Comparison of ENCODE assay signal across 1 cellular context in genomic region chrX:115940888-115941332, GRCh38.
TF ChIP-seq lines count a peak whose summit lies in the region.

No MANE protein-coding gene starts in this region.

TF ChIP-seq in HepG2, 621 proteins besides CTCF, POLR2A, EP300 and RAD21 (continued from another document and continues in another):
- TF ChIP-seq, protein P1, sequence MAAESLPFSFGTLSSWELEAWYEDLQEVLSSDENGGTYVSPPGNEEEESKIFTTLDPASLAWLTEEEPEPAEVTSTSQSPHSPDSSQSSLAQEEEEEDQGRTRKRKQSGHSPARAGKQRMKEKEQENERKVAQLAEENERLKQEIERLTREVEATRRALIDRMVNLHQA (CRISPR knock-in tag; IDR thresholded peaks at IDR 0.05) = no peak
- peak; percentile 77 for TF ChIP-seq STAG1 (CRISPR knock-in tag; IDR thresholded peaks at IDR 0.05)
- no peak for TF ChIP-seq SUZ12 (IDR thresholded peaks at IDR 0.05; ENCODE audit: low read depth, low read length)
- no peak for TF ChIP-seq SKIL (CRISPR knock-in tag; IDR thresholded peaks at IDR 0.05; ENCODE audit: borderline replicate concordance)
- TF ChIP-seq KDM3A (CRISPR knock-in tag; IDR thresholded peaks at IDR 0.05; ENCODE audit: low read depth) = peak; percentile 100
- 0 out of 2 replicates have a peak, but pooled peaks have one; percentile 23 for TF ChIP-seq YEATS4 (CRISPR knock-in tag; IDR thresholded peaks at IDR 0.05; ENCODE audit: borderline replicate concordance)
- TF ChIP-seq RFX5 (IDR thresholded peaks at IDR 0.05; ENCODE audit: low read depth, low read length) = no peak
- TF ChIP-seq WIZ (CRISPR knock-in tag; IDR thresholded peaks at IDR 0.05) = no peak
- TF ChIP-seq, protein P2, sequence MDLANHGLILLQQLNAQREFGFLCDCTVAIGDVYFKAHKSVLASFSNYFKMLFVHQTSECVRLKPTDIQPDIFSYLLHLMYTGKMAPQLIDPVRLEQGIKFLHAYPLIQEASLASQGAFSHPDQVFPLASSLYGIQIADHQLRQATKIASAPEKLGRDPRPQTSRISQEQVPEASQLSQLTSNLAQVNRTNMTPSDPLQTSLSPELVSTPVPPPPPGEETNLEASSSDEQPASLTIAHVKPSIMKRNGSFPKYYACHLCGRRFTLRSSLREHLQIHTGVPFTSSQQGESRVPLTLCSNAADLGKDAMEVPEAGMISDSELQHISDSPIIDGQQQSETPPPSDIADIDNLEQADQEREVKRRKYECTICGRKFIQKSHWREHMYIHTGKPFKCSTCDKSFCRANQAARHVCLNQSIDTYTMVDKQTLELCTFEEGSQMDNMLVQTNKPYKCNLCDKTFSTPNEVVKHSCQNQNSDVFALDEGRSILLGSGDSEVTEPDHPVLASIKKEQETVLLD (CRISPR knock-in tag; IDR thresholded peaks at IDR 0.05; ENCODE audit: low read depth) = no peak
- TF ChIP-seq ZNF598 (CRISPR knock-in tag; IDR thresholded peaks at IDR 0.05; ENCODE audit: borderline replicate concordance) = no peak
- no peak for TF ChIP-seq CCAR2 (optimal IDR thresholded peaks at IDR 0.05; ENCODE audit: low read depth, low read length)
- peak; percentile 29; the same call in 1 of the 2 replicates for TF ChIP-seq ZNF747 (CRISPR knock-in tag; IDR thresholded peaks at IDR 0.05; ENCODE audit: borderline replicate concordance)
- TF ChIP-seq, protein P3, sequence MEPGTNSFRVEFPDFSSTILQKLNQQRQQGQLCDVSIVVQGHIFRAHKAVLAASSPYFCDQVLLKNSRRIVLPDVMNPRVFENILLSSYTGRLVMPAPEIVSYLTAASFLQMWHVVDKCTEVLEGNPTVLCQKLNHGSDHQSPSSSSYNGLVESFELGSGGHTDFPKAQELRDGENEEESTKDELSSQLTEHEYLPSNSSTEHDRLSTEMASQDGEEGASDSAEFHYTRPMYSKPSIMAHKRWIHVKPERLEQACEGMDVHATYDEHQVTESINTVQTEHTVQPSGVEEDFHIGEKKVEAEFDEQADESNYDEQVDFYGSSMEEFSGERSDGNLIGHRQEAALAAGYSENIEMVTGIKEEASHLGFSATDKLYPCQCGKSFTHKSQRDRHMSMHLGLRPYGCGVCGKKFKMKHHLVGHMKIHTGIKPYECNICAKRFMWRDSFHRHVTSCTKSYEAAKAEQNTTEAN (CRISPR knock-in tag; conservative IDR thresholded peaks at IDR 0.05) = no peak
- TF ChIP-seq ZNF441 (CRISPR knock-in tag; IDR thresholded peaks at IDR 0.05; ENCODE audit: borderline replicate concordance) = no peak
- no peak for TF ChIP-seq ADNP (CRISPR knock-in tag; IDR thresholded peaks at IDR 0.05)
- no peak for TF ChIP-seq KDM5B (CRISPR knock-in tag; IDR thresholded peaks at IDR 0.05; ENCODE audit: borderline replicate concordance)
- TF ChIP-seq ELF4 (CRISPR knock-in tag; IDR thresholded peaks at IDR 0.05; ENCODE audit: borderline replicate concordance) = no peak
- TF ChIP-seq HINFP (CRISPR knock-in tag; IDR thresholded peaks at IDR 0.05; ENCODE audit: low read depth) = no peak
- TF ChIP-seq NBN (conservative IDR thresholded peaks at IDR 0.05) = no peak
- TF ChIP-seq KDM1A (CRISPR knock-in tag; IDR thresholded peaks at IDR 0.05) = no peak
- TF ChIP-seq GATAD1 (CRISPR knock-in tag; IDR thresholded peaks at IDR 0.05) = peak; percentile 61; the same call in 1 of the 2 replicates
- TF ChIP-seq KLF11 (CRISPR knock-in tag; IDR thresholded peaks at IDR 0.05) = no peak
- TF ChIP-seq ZNF552 (CRISPR knock-in tag; IDR thresholded peaks at IDR 0.05; ENCODE audit: borderline replicate concordance) = no peak
- no peak for TF ChIP-seq ZNF550 (CRISPR knock-in tag; IDR thresholded peaks at IDR 0.05; ENCODE audit: borderline replicate concordance)
- no peak for TF ChIP-seq FOXM1 (CRISPR knock-in tag; IDR thresholded peaks at IDR 0.05)
- no peak for TF ChIP-seq TAF15 (IDR thresholded peaks at IDR 0.05; ENCODE audit: low read depth, low read length, poor library complexity, severe bottlenecking)
- no peak for TF ChIP-seq ZBTB7B (CRISPR knock-in tag; IDR thresholded peaks at IDR 0.05)
- TF ChIP-seq ZFP1 (CRISPR knock-in tag; IDR thresholded peaks at IDR 0.05) = no peak
- 0 out of 2 replicates have a peak, but pooled peaks have one; percentile 19 for TF ChIP-seq IKZF5 (CRISPR knock-in tag; IDR thresholded peaks at IDR 0.05)
- TF ChIP-seq MAZ (IDR thresholded peaks at IDR 0.05; ENCODE audit: borderline replicate concordance, low read depth, low read length) = peak; percentile 20; the same call in 1 of the 2 replicates
- TF ChIP-seq MAZ (CRISPR knock-in tag; IDR thresholded peaks at IDR 0.05; ENCODE audit: low read depth) = no peak
- 0 out of 2 replicates have a peak, but pooled peaks have one; percentile 23 for TF ChIP-seq NCOA2 (CRISPR knock-in tag; IDR thresholded peaks at IDR 0.05)
- no peak for TF ChIP-seq KAT7 (CRISPR knock-in tag; IDR thresholded peaks at IDR 0.05; ENCODE audit: borderline replicate concordance)
- no peak for TF ChIP-seq NFKBIZ (CRISPR knock-in tag; IDR thresholded peaks at IDR 0.05)
- 0 out of 2 replicates have a peak, but pooled peaks have one; percentile 16 for TF ChIP-seq SIX4 (CRISPR knock-in tag; IDR thresholded peaks at IDR 0.05)
- TF ChIP-seq, protein P4, sequence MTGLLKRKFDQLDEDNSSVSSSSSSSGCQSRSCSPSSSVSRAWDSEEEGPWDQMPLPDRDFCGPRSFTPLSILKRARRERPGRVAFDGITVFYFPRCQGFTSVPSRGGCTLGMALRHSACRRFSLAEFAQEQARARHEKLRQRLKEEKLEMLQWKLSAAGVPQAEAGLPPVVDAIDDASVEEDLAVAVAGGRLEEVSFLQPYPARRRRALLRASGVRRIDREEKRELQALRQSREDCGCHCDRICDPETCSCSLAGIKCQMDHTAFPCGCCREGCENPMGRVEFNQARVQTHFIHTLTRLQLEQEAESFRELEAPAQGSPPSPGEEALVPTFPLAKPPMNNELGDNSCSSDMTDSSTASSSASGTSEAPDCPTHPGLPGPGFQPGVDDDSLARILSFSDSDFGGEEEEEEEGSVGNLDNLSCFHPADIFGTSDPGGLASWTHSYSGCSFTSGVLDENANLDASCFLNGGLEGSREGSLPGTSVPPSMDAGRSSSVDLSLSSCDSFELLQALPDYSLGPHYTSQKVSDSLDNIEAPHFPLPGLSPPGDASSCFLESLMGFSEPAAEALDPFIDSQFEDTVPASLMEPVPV (CRISPR knock-in tag; IDR thresholded peaks at IDR 0.05) = no peak
- TF ChIP-seq PAWR (CRISPR knock-in tag; IDR thresholded peaks at IDR 0.05; ENCODE audit: borderline replicate concordance) = no peak
- TF ChIP-seq NR3C1 (CRISPR knock-in tag; IDR thresholded peaks at IDR 0.05) = no peak
- TF ChIP-seq TOPORS (CRISPR knock-in tag; IDR thresholded peaks at IDR 0.05) = no peak
- no peak for TF ChIP-seq ZSCAN25 (CRISPR knock-in tag; IDR thresholded peaks at IDR 0.05)
- TF ChIP-seq, protein P5, sequence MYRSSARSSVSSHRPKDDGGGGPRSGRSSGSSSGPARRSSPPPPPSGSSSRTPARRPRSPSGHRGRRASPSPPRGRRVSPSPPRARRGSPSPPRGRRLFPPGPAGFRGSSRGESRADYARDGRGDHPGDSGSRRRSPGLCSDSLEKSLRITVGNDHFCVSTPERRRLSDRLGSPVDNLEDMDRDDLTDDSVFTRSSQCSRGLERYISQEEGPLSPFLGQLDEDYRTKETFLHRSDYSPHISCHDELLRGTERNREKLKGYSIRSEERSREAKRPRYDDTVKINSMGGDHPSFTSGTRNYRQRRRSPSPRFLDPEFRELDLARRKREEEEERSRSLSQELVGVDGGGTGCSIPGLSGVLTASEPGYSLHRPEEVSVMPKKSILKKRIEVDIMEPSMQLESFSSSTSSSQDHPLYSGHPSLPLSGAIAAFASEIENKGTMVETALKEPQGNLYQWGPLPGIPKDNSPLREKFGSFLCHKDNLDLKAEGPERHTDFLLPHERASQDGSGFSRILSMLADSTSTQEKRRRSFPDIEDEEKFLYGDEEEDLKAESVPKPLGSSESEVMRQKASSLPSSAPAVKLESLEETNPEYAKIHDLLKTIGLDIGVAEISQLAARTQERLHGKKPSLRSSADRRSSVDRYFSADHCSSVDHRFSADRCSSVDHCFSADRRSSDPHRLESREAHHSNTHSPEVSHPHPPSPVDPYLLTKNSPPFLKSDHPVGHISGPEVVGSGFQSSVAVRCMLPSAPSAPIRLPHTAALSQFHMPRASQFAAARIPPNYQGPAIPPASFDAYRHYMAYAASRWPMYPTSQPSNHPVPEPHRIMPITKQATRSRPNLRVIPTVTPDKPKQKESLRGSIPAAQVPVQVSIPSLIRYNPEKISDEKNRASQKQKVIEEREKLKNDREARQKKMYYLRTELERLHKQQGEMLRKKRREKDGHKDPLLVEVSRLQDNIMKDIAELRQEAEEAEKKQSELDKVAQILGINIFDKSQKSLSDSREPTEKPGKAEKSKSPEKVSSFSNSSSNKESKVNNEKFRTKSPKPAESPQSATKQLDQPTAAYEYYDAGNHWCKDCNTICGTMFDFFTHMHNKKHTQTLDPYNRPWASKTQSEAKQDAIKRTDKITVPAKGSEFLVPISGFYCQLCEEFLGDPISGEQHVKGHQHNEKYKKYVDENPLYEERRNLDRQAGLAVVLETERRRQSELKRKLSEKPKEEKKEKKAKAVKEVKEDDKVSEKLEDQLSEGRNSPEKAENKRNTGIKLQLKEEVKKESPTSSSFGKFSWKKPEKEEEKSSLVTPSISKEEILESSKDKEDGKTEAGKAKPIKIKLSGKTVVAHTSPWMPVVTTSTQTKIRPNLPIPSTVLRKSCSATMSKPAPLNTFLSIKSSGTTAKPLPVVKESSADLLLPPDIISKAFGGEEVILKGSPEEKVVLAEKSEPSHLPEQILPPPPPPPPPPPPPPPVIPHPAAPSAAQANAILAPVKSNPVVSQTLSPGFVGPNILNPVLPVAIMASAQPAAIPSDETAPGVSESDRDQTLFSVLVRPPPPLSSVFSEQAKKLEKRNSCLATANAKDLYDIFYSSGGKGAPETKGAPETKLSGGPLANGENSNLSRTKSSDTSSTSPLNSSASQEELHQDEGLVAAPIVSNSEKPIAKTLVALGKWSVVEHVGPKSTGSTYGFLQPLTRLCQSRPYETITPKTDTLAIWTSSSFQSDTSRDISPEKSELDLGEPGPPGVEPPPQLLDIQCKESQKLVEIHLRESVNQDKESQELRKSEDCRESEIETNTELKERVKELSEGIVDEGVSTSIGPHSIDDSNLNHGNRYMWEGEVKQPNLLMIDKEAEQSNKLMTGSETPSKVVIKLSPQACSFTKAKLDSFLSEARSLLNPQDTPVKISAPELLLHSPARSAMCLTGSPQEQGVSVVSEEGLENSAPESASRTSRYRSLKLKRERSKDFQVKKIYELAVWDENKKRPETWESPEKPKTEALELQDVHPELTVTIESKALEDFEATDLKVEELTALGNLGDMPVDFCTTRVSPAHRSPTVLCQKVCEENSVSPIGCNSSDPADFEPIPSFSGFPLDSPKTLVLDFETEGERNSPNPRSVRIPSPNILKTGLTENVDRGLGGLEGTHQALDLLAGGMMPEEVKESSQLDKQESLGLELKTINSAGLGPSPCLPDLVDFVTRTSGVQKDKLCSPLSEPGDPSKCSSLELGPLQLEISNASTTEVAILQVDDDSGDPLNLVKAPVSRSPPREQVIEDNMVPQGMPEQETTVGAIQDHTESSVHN (CRISPR knock-in tag; IDR thresholded peaks at IDR 0.05) = no peak
- peak; percentile 61; the same call in 1 of the 2 replicates for TF ChIP-seq CBX5 (CRISPR knock-in tag; IDR thresholded peaks at IDR 0.05; ENCODE audit: borderline replicate concordance)
- TF ChIP-seq IRF2 (CRISPR knock-in tag; IDR thresholded peaks at IDR 0.05) = 0 out of 2 replicates have a peak, but pooled peaks have one; percentile 26
- TF ChIP-seq HOXA3 (CRISPR knock-in tag; IDR thresholded peaks at IDR 0.05) = peak; percentile 58
- TF ChIP-seq JUND (CRISPR knock-in tag; IDR thresholded peaks at IDR 0.05) = no peak
- TF ChIP-seq, protein P6, sequence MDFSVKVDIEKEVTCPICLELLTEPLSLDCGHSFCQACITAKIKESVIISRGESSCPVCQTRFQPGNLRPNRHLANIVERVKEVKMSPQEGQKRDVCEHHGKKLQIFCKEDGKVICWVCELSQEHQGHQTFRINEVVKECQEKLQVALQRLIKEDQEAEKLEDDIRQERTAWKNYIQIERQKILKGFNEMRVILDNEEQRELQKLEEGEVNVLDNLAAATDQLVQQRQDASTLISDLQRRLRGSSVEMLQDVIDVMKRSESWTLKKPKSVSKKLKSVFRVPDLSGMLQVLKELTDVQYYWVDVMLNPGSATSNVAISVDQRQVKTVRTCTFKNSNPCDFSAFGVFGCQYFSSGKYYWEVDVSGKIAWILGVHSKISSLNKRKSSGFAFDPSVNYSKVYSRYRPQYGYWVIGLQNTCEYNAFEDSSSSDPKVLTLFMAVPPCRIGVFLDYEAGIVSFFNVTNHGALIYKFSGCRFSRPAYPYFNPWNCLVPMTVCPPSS (IDR thresholded peaks at IDR 0.05) = no peak
- TF ChIP-seq KMT2B (CRISPR knock-in tag; IDR thresholded peaks at IDR 0.05) = peak; percentile 50; the same call in 1 of the 2 replicates
- no peak for TF ChIP-seq HDAC6 (IDR thresholded peaks at IDR 0.05; ENCODE audit: low read depth, low read length)
- no peak for TF ChIP-seq LCORL (IDR thresholded peaks at IDR 0.05)
- 0 out of 2 replicates have a peak, but pooled peaks have one; percentile 19 for TF ChIP-seq LCORL (CRISPR knock-in tag; IDR thresholded peaks at IDR 0.05)
